ENCODE assay signal across 18 cellular contexts in the genomic region with DNA sequence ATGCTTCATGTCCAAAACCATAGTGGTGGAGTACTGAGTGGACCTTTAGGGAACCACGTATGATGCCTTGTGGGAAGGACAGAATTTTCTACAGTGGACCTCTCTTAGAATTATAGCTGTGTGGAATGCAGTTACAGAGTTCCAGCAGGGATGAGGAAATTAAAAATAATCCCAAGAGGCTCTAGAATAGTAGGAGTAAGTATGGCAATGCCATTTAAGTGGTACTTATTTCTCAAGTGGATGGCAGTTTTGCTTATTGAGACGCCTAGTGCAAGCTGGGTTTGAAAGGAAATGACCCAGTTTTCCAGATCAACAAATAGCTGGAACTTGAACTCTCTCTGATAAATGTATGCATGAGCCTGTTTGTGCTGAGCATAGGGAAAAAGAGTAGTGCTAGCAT.
"Had no signal": no experiment of that assay in that cellular context is flagged by ENCODE, and none has a peak within 500 bp of the region (broad histone marks: within the 10 kb centered on the region; RNA-seq: fewer than 3 reads in every experiment).

No MANE protein-coding gene starts in this region.

- H3K9me3 ChIP-seq: SJSA1 had no signal

- H3K4me1 ChIP-seq: SJSA1 had no signal

- H3K27ac ChIP-seq: HL-60, KMS-11, SJSA1, SK-N-MC had no signal

- ATAC-seq: K562 had no signal

- H3K4me3 ChIP-seq: K562, SJSA1, SK-N-MC had no signal

- H3K36me3 ChIP-seq: SJSA1 had no signal

- DNase-seq: Kasumi-1, MM.1S, NCI-H1092 treated with DMSO at 0.1 percent for 48 hours, NCI-H1436, NCI-H187, NCI-H2029, NCI-H2081 treated with DMSO at 0.1 percent for 48 hours, NCI-H2227 treated with DMSO at 0.1 percent for 48 hours, NCI-H69, NCI-H774, Right ventricle myocardium superior, RPMI8226, SIG-M5 had no signal

- H3K27me3 ChIP-seq: SJSA1 had no signal
